31 cellular contexts compared by ENCODE assay signal in genomic region chr3:13143381-13144004, GRCh38.
DNase-seq lines count a peak whose midpoint lies in the region; ATAC-seq, FAIRE-seq and TF ChIP-seq lines count a peak whose summit lies in the region.
"Had no signal": no experiment of that assay in that cellular context is flagged by ENCODE, and none has a peak within 500 bp of the region (broad histone marks: within the 10 kb centered on the region; RNA-seq: fewer than 3 reads in every experiment).

No MANE protein-coding gene starts in this region.

- no peaks in the 10 kb centered on the region for H3K36me3 ChIP-seq in GM12878 (ENCODE audit: control insufficient read depth in 2 of 2, insufficient read depth in 2 of 2, low read length in 1 of 2)
- H3K36me3 ChIP-seq: esophagus muscularis mucosa, HAP-1, heart left ventricle, thoracic aorta, WERI-Rb-1 had no signal

- H3K9me3 Mint-ChIP-seq in activated naive CD4-positive, alpha-beta T cell treated with anti-CD3 and anti-CD28 coated beads, Interleukin-2, amount 10 ng/mL, durations not matched to agents 7 days and 5 days = no peaks in the 10 kb centered on the region
- H3K9me3 Mint-ChIP-seq in activated naive CD4-positive, alpha-beta T cell treated with anti-CD3 and anti-CD28 coated beads, Interleukin-2, amount 50 U/mL, for 72 hours = no peaks in the 10 kb centered on the region
- H3K9me3 Mint-ChIP-seq: dendritic cell treated with granulocyte-macrophage colony-stimulating factor and Interleukin-4, amounts not matched to agents 40 ng/mL and 50 ng/mL, for 4 days had no signal

- TF ChIP-seq CTCF in GM12878 (IDR thresholded peaks at IDR 0.05 in 2 of 3, conservative IDR thresholded peaks at IDR 0.05 in 1 of 3; ENCODE audit: control insufficient read depth in 2 of 3, extremely low read depth in 1 of 3, insufficient read depth in 1 of 3, low read depth in 3 of 3, low read length in 3 of 3) = no peak

- no peak for TF ChIP-seq RAD21 in GM12878 (IDR thresholded peaks at IDR 0.05; ENCODE audit: insufficient read depth, low read depth, low read length)

- H3K4me3 ChIP-seq in GM12878 = no peak overlapping the region
- H3K4me3 ChIP-seq: esophagus muscularis mucosa, HAP-1, heart left ventricle, thoracic aorta had no signal

- H3K9me3 ChIP-seq in GM12878 (replicated peaks; ENCODE audit: control insufficient read depth, insufficient read depth, low read length) = no peaks in the 10 kb centered on the region
- H3K9me3 ChIP-seq: Caco-2, HAP-1, thoracic aorta had no signal

- CTCF ChIA-PET in activated naive CD4-positive, alpha-beta T cell treated with anti-CD3 and anti-CD28 coated beads, Interleukin-2, amount 10 ng/mL, durations not matched to agents 7 days and 5 days (lab: Charles Lee) = no interaction called here
- CTCF ChIA-PET in GM12878 (lab: Yijun Ruan, JAX) = interaction anchor here (1.6 kb wide), 1 partner anchor 51 kb away, joined by 4 read pairs; no protein-coding TSS in a partner anchor

- TF ChIP-seq EP300 in GM12878 (IDR thresholded peaks at IDR 0.05; ENCODE audit: borderline replicate concordance in 1 of 2, control insufficient read depth in 1 of 2, low read depth in 2 of 2, low read length in 2 of 2) = no peak

- H3K27me3 Mint-ChIP-seq in activated naive CD4-positive, alpha-beta T cell treated with anti-CD3 and anti-CD28 coated beads, Interleukin-2, amount 10 ng/mL, durations not matched to agents 7 days and 5 days = peaks cover 36% of the 10 kb centered on the region

- H3K4me1 ChIP-seq in GM12878 (ENCODE audit: control insufficient read depth, insufficient read depth, low read length) = no peaks in the 10 kb centered on the region
- H3K4me1 ChIP-seq: Caco-2, esophagus muscularis mucosa, foreskin keratinocyte, HAP-1, heart left ventricle had no signal

- H3K9ac ChIP-seq in GM12878 (ENCODE audit: control insufficient read depth, insufficient read depth, low read length) = no peak overlapping the region

- H3K4me2 ChIP-seq in GM12878 (ENCODE audit: control insufficient read depth, insufficient read depth) = no peak overlapping the region

- POLR2A ChIA-PET in GM12878 (lab: Charles Lee) = no interaction called here

- H3K27me3 ChIP-seq in GM12878 (replicated peaks in 1 of 2; ENCODE audit: control insufficient read depth in 2 of 2, insufficient read depth in 2 of 2, low read length in 1 of 2) = peaks cover 0 to 3% of the 10 kb centered on the region in 2 experiments; a peak in 3 of 4 replicates
- H3K27me3 ChIP-seq: foreskin keratinocyte, heart left ventricle had no signal

- no peaks in the 10 kb centered on the region for H3K36me3 Mint-ChIP-seq in activated naive CD4-positive, alpha-beta T cell treated with anti-CD3 and anti-CD28 coated beads, Interleukin-2, amount 10 ng/mL, durations not matched to agents 7 days and 5 days
- H3K36me3 Mint-ChIP-seq in activated naive CD4-positive, alpha-beta T cell treated with anti-CD3 and anti-CD28 coated beads, Interleukin-2, amount 50 U/mL, for 72 hours = no peaks in the 10 kb centered on the region

- no peaks in the 10 kb centered on the region for H3K79me2 ChIP-seq in GM12878 (ENCODE audit: control insufficient read depth, insufficient read depth, low read length)

- H3K4me3 Mint-ChIP-seq in activated naive CD4-positive, alpha-beta T cell treated with anti-CD3 and anti-CD28 coated beads, Interleukin-2, amount 10 ng/mL, durations not matched to agents 7 days and 5 days = no peak overlapping the region
- H3K4me3 Mint-ChIP-seq: activated naive CD8-positive, alpha-beta T cell; dendritic cell treated with granulocyte-macrophage colony-stimulating factor and Interleukin-4, amounts not matched to agents 40 ng/mL and 50 ng/mL, for 4 days had no signal

- whole genome bisulfite sequencing in GM12878 (ENCODE audit: insufficient coverage, insufficient replicate concordance, low lambda C conversion rate, missing lambda C conversion rate) = 25% methylated on average over 7 of the region's 7 CpGs

- RAD21 ChIA-PET in GM12878 (lab: Charles Lee; ENCODE audit: unreplicated experiment) = no interaction called here

- ATAC-seq in activated naive CD4-positive, alpha-beta T cell treated with anti-CD3 and anti-CD28 coated beads, Interleukin-2, amount 50 U/mL, for 72 hours = no peak
- ATAC-seq in GM12878 = no peak
- no peak for ATAC-seq in HG03460 (IDR thresholded peaks at IDR 0.05; ENCODE audit: unreplicated experiment)
- ATAC-seq: foreskin keratinocyte, heart left ventricle, left lobe of liver had no signal

- no peak overlapping the region for H2AFZ ChIP-seq in GM12878 (ENCODE audit: control insufficient read depth, low read depth, low read length)

- no peak overlapping the region for H3K27ac ChIP-seq in GM12878 (ENCODE audit: control insufficient read depth, insufficient read depth)
- H3K27ac ChIP-seq: esophagus muscularis mucosa, foreskin keratinocyte, heart left ventricle, thoracic aorta, WERI-Rb-1 had no signal

- in situ Hi-C loops in GM12878 (cut with MboI) = no loop called here

- no peaks in the 10 kb centered on the region for H4K20me1 ChIP-seq in GM12878 (ENCODE audit: control insufficient read depth, insufficient read depth)

- TF ChIP-seq POLR2A in GM12878 (IDR thresholded peaks at IDR 0.05; ENCODE audit: low read depth, low read length) = no peak

- BruUV-seq in GM12878 (replicated peaks; lab: Mats Ljungman, UMichigan) = no TSS peak

- SMC1A ChIA-PET in GM12878 (lab: Charles Lee; ENCODE audit: uncharacterized antibody, unreplicated experiment) = no interaction called here

- H3K4me1 Mint-ChIP-seq in activated naive CD4-positive, alpha-beta T cell treated with anti-CD3 and anti-CD28 coated beads, Interleukin-2, amount 10 ng/mL, durations not matched to agents 7 days and 5 days = peaks cover 2% of the 10 kb centered on the region

- no peak for FAIRE-seq in GM12878 (lab: Jason Lieb, UNC)
- FAIRE-seq: astrocyte had no signal

- peak; percentile 19 for DNase-seq in activated naive CD4-positive, alpha-beta T cell treated with anti-CD3 and anti-CD28 coated beads, Interleukin-2, amount 10 ng/mL, durations not matched to agents 7 days and 5 days
- no peak for DNase-seq in activated naive CD4-positive, alpha-beta T cell treated with anti-CD3 and anti-CD28 coated beads, Interleukin-2, amount 50 U/mL, for 72 hours (ENCODE audit: low spot score in 2 of 2)
- DNase-seq in GM12878 (ENCODE audit: low read depth, low spot score) = no peak
- DNase-seq in mesenteric fat pad (ENCODE audit: low spot score) = peak; percentile 51
- no peak for DNase-seq in kidney tubule cell (ENCODE audit: low spot score)
- no peak for DNase-seq in inferior parietal cortex (ENCODE audit: extremely low spot score)
- DNase-seq in NCI-H2171 (lab: John Stamatoyannopoulos, UW) = no peak
- DNase-seq: ACHN; activated CD4-positive, alpha-beta T cell treated with anti-CD3 and anti-CD28 coated beads, Interleukin-2, amount 50 U/mL, for 1 hour; DMS79 treated with DMSO at 0.1 percent for 48 hours; foreskin keratinocyte; GF-D8; heart left ventricle; KG1; mesendoderm; MM.1S; NCI-H1417; NCI-H2081; NCI-H748 treated with DMSO at 0.1 percent for 48 hours; stimulated activated naive CD4-positive, alpha-beta T cell treated with Interleukin-2 at 50 U/mL for 16 hours; T-helper 9 cell; WERI-Rb-1 had no signal

- intact Hi-C loops in GM12878 (cut with micrococcal nuclease; ENCODE audit: unreplicated experiment) = no loop called here

- no peak overlapping the region for H3K27ac Mint-ChIP-seq in activated naive CD4-positive, alpha-beta T cell treated with anti-CD3 and anti-CD28 coated beads, Interleukin-2, amount 10 ng/mL, durations not matched to agents 7 days and 5 days
- no peak overlapping the region for H3K27ac Mint-ChIP-seq in activated naive CD4-positive, alpha-beta T cell treated with anti-CD3 and anti-CD28 coated beads, Interleukin-2, amount 50 U/mL, for 72 hours
- H3K27ac Mint-ChIP-seq: activated naive CD8-positive, alpha-beta T cell; dendritic cell treated with granulocyte-macrophage colony-stimulating factor and Interleukin-4, amounts not matched to agents 40 ng/mL and 50 ng/mL, for 4 days had no signal

TF ChIP-seq in GM12878, 131 proteins besides CTCF, POLR2A, EP300 and RAD21 (continues in another document):
- TF ChIP-seq SP1 (IDR thresholded peaks at IDR 0.05; ENCODE audit: low read depth, low read length) = no peak
- TF ChIP-seq USF1 (IDR thresholded peaks at IDR 0.05; ENCODE audit: borderline replicate concordance, extremely low read length, insufficient read depth, low read depth, low read length) = peak; percentile 76
- TF ChIP-seq DPF2 (IDR thresholded peaks at IDR 0.05) = no peak
- no peak for TF ChIP-seq ZBTB11 (CRISPR knock-in tag; IDR thresholded peaks at IDR 0.05)
- TF ChIP-seq BRCA1 (IDR thresholded peaks at IDR 0.05; ENCODE audit: low read depth, low read length) = no peak
- no peak for TF ChIP-seq TCF3 (IDR thresholded peaks at IDR 0.05; ENCODE audit: borderline replicate concordance, insufficient read depth, low read depth, low read length)

Comparison
In these comparisons a context has a peak if more than half of its experiments do, and no peak if none do; other contexts are left out.
1. DNase-seq: peak in activated naive CD4-positive, alpha-beta T cell treated with anti-CD3 and anti-CD28 coated beads, Interleukin-2, amount 10 ng/mL, durations not matched to agents 7 days and 5 days (single experiment) and mesenteric fat pad (single experiment); none in activated naive CD4-positive, alpha-beta T cell treated with anti-CD3 and anti-CD28 coated beads, Interleukin-2, amount 50 U/mL, for 72 hours (0 of 2), GM12878 (single experiment), kidney tubule cell (single experiment), inferior parietal cortex (single experiment) and NCI-H2171 (single experiment).